8 cellular contexts compared by ENCODE assay signal in genomic region chr5:149358294-149358651, GRCh38.
A peak's percentile ranks its signal among the peaks of the same experiment; 100 is the strongest.
DNase-seq lines count a peak whose midpoint lies in the region; ATAC-seq and TF ChIP-seq lines count a peak whose summit lies in the region.

No MANE protein-coding gene starts in this region.

- no peaks in the 10 kb centered on the region for H3K9me3 Mint-ChIP-seq in stimulated activated effector memory CD8-positive, alpha-beta T cell treated with anti-CD3 and anti-CD28 coated beads, Interleukin-12 subunit alpha, Interleukin-12 subunit beta, amount 100 ng/mL, for 72 hours

- peaks cover 36% of the 10 kb centered on the region for H3K36me3 Mint-ChIP-seq in stimulated activated effector memory CD8-positive, alpha-beta T cell treated with anti-CD3 and anti-CD28 coated beads, Interleukin-12 subunit alpha, Interleukin-12 subunit beta, amount 100 ng/mL, for 72 hours

- peak; percentile 14 for ATAC-seq in HG03354 (IDR thresholded peaks at IDR 0.05; ENCODE audit: poor library complexity, severe bottlenecking, unreplicated experiment)
- peak; percentile 29 for ATAC-seq in stimulated activated effector memory CD8-positive, alpha-beta T cell treated with anti-CD3 and anti-CD28 coated beads, Interleukin-12 subunit alpha, Interleukin-12 subunit beta, amount 100 ng/mL, for 72 hours

- DNase-seq in activated gamma-delta T cell treated with Interleukin-2 at 50 U/mL for 16 hours (peak; percentile 19), activated gamma-delta T cell (lab: John Stamatoyannopoulos, UW) (no peak), SKM-1 treated with dmso at 0.1 percent for 144 hours (lab: John Stamatoyannopoulos, UW; ENCODE audit: unreplicated experiment) (peak; percentile 79), cardiac fibroblast (ENCODE audit: low read depth in 2 of 2) (no peak), left kidney (ENCODE audit: low read depth, low spot score) (peak; percentile 53), amniotic stem cell (lab: John Stamatoyannopoulos, UW) (no peak)
- DNase-seq in stimulated activated effector memory CD8-positive, alpha-beta T cell treated with anti-CD3 and anti-CD28 coated beads, Interleukin-12 subunit alpha, Interleukin-12 subunit beta, amount 100 ng/mL, for 72 hours (ENCODE audit: low spot score in 2 of 2), result no peak

- peaks cover 61% of the 10 kb centered on the region for H3K4me1 Mint-ChIP-seq in stimulated activated effector memory CD8-positive, alpha-beta T cell treated with anti-CD3 and anti-CD28 coated beads, Interleukin-12 subunit alpha, Interleukin-12 subunit beta, amount 100 ng/mL, for 72 hours

- H3K4me3 Mint-ChIP-seq in stimulated activated effector memory CD8-positive, alpha-beta T cell treated with anti-CD3 and anti-CD28 coated beads, Interleukin-12 subunit alpha, Interleukin-12 subunit beta, amount 100 ng/mL, for 72 hours, result peak overlapping the region; percentile 91

- H3K27ac Mint-ChIP-seq in stimulated activated effector memory CD8-positive, alpha-beta T cell treated with anti-CD3 and anti-CD28 coated beads, Interleukin-12 subunit alpha, Interleukin-12 subunit beta, amount 100 ng/mL, for 72 hours, result peak overlapping the region; percentile 90

- TF ChIP-seq CTCF in cardiac fibroblast (IDR thresholded peaks at IDR 0.05; ENCODE audit: low read depth, low read length), result no peak

- peak overlapping the region; percentile 83 to 89 for H3K4me3 ChIP-seq in cardiac fibroblast (replicated peaks in 1 of 2; ENCODE audit: low read depth in 2 of 2, low read length in 2 of 2)

Comparison
In these comparisons a context has a peak if more than half of its experiments do, and no peak if none do; other contexts are left out.
1. DNase-seq: peak in activated gamma-delta T cell treated with Interleukin-2 at 50 U/mL for 16 hours (single experiment), SKM-1 treated with dmso at 0.1 percent for 144 hours (single experiment) and left kidney (single experiment); none in activated gamma-delta T cell (single experiment), cardiac fibroblast (0 of 2), stimulated activated effector memory CD8-positive, alpha-beta T cell treated with anti-CD3 and anti-CD28 coated beads, Interleukin-12 subunit alpha, Interleukin-12 subunit beta, amount 100 ng/mL, for 72 hours (0 of 2) and amniotic stem cell (single experiment).